ENCODE assay signal across 21 cellular contexts in the genomic region with DNA sequence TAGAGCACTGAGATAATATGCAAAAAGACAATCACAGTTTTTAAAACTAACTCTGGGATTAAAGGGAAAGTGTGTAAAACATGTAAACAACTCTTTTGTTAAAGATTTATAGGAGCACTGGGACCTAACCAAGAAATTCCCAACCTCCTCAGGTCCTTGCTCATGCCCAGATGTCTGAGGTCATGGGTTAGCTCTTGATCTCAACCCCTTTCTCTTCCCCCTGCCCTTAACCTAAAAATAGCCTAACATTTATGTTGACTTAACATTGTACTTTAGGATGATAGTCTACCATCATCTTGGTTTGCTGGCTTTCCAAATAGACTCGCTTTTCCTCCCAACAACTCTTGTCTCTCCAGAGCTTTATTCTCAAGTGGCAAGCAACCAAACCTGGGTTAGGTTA.
"Had no signal": no experiment of that assay in that cellular context is flagged by ENCODE, and none has a peak within 500 bp of the region (broad histone marks: within the 10 kb centered on the region; RNA-seq: fewer than 3 reads in every experiment).

No MANE protein-coding gene starts in this region.

- H3K4me2 ChIP-seq: KMS-11 had no signal

- H3K9ac ChIP-seq: KMS-11 had no signal

- H3K4me3 ChIP-seq: K562 had no signal

- DNase-seq: Kasumi-1, MV-4-11, NCI-H1048, NCI-H1105, NCI-H1417, NCI-H1436 treated with DMSO at 0.1 percent for 48 hours, NCI-H1694, NCI-H187 treated with DMSO at 0.1 percent for 48 hours, NCI-H2029 treated with DMSO at 0.1 percent for 48 hours, NCI-H2171, NCI-H226, NCI-H446, NCI-H524, NCI-H526 treated with DMSO at 0.1 percent for 48 hours, NCI-H774, PC-3, SHP77, T-helper 1 cell had no signal

- H3K27ac ChIP-seq: KMS-11, RWPE1 had no signal
